ENCODE assay signal across 1 cellular context in the genomic region with DNA sequence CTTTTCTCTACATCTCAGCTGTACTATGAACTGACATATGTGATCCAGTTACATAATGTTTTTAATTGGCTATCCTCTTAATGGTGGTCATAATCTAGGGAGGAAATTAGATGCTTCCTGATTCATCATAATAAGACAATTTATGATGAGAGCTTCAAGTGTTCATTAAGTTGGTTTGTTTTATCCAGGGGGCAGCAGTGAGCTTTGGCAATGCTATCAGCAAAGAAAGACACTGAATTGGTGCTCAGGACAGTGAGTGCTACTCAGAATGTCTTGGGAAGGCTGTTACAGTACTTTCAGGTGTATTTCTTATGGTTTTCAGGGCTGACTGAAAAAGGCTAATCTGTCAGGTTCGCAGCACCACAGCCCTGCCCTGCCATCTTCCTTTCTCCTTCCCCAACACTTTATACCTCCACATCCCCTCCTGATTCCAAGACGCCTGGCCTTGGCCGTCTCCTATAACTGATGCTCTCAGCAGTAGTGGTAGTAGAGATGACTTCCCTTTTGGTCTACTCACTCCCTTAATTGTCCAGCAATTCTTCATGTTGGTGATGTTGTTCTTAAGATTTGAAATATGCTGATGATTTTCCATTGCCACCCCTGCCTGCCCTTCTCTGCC.
A peak's percentile ranks its signal among the peaks of the same experiment; 100 is the strongest.
TF ChIP-seq lines count a peak whose summit lies in the region.

No MANE protein-coding gene starts in this region.

TF ChIP-seq in K562, 482 proteins besides CTCF, POLR2A, EP300 and RAD21 (continued from another document):
- TF ChIP-seq, protein P1, sequence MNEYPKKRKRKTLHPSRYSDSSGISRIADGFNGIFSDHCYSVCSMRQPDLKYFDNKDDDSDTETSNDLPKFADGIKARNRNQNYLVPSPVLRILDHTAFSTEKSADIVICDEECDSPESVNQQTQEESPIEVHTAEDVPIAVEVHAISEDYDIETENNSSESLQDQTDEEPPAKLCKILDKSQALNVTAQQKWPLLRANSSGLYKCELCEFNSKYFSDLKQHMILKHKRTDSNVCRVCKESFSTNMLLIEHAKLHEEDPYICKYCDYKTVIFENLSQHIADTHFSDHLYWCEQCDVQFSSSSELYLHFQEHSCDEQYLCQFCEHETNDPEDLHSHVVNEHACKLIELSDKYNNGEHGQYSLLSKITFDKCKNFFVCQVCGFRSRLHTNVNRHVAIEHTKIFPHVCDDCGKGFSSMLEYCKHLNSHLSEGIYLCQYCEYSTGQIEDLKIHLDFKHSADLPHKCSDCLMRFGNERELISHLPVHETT (CRISPR knock-in tag; conservative IDR thresholded peaks at IDR 0.05 in 1 of 2, IDR thresholded peaks at IDR 0.05 in 1 of 2), result no peak
- TF ChIP-seq ZNF239 (CRISPR knock-in tag; IDR thresholded peaks at IDR 0.05), result 0 out of 2 replicates have a peak, but pooled peaks have one; percentile 30
- 0 out of 2 replicates have a peak, but pooled peaks have one; percentile 16 for TF ChIP-seq HDGF (IDR thresholded peaks at IDR 0.05)
- TF ChIP-seq, protein P2, sequence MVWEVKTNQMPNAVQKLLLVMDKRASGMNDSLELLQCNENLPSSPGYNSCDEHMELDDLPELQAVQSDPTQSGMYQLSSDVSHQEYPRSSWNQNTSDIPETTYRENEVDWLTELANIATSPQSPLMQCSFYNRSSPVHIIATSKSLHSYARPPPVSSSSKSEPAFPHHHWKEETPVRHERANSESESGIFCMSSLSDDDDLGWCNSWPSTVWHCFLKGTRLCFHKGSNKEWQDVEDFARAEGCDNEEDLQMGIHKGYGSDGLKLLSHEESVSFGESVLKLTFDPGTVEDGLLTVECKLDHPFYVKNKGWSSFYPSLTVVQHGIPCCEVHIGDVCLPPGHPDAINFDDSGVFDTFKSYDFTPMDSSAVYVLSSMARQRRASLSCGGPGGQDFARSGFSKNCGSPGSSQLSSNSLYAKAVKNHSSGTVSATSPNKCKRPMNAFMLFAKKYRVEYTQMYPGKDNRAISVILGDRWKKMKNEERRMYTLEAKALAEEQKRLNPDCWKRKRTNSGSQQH (CRISPR knock-in tag; IDR thresholded peaks at IDR 0.05), result 0 out of 2 replicates have a peak, but pooled peaks have one; percentile 50
- TF ChIP-seq JUND (IDR thresholded peaks at IDR 0.05; ENCODE audit: borderline replicate concordance, low read depth, low read length), result 0 out of 2 replicates have a peak, but pooled peaks have one; percentile 44
- peak; percentile 32; the same call in 1 of the 3 replicates for TF ChIP-seq JUND (tag; IDR thresholded peaks at IDR 0.05; ENCODE audit: borderline replicate concordance, low read depth, low read length)
- TF ChIP-seq, protein P3, sequence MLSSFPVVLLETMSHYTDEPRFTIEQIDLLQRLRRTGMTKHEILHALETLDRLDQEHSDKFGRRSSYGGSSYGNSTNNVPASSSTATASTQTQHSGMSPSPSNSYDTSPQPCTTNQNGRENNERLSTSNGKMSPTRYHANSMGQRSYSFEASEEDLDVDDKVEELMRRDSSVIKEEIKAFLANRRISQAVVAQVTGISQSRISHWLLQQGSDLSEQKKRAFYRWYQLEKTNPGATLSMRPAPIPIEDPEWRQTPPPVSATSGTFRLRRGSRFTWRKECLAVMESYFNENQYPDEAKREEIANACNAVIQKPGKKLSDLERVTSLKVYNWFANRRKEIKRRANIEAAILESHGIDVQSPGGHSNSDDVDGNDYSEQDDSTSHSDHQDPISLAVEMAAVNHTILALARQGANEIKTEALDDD (IDR thresholded peaks at IDR 0.05), result 0 out of 2 replicates have a peak, but pooled peaks have one; percentile 52
- TF ChIP-seq MAZ (CRISPR knock-in tag; conservative IDR thresholded peaks at IDR 0.05 in 1 of 2, IDR thresholded peaks at IDR 0.05 in 1 of 2), result peak; percentile 13 to 50; a peak in 1 of 4 replicates
- TF ChIP-seq, protein P4, sequence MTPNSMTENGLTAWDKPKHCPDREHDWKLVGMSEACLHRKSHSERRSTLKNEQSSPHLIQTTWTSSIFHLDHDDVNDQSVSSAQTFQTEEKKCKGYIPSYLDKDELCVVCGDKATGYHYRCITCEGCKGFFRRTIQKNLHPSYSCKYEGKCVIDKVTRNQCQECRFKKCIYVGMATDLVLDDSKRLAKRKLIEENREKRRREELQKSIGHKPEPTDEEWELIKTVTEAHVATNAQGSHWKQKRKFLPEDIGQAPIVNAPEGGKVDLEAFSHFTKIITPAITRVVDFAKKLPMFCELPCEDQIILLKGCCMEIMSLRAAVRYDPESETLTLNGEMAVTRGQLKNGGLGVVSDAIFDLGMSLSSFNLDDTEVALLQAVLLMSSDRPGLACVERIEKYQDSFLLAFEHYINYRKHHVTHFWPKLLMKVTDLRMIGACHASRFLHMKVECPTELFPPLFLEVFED (CRISPR knock-in tag; conservative IDR thresholded peaks at IDR 0.05), result 0 out of 2 replicates have a peak, but pooled peaks have one; percentile 37
- TF ChIP-seq ZNF431 (CRISPR knock-in tag; IDR thresholded peaks at IDR 0.05), result no peak
- TF ChIP-seq, protein P5, sequence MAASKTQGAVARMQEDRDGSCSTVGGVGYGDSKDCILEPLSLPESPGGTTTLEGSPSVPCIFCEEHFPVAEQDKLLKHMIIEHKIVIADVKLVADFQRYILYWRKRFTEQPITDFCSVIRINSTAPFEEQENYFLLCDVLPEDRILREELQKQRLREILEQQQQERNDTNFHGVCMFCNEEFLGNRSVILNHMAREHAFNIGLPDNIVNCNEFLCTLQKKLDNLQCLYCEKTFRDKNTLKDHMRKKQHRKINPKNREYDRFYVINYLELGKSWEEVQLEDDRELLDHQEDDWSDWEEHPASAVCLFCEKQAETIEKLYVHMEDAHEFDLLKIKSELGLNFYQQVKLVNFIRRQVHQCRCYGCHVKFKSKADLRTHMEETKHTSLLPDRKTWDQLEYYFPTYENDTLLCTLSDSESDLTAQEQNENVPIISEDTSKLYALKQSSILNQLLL (CRISPR knock-in tag; IDR thresholded peaks at IDR 0.05; ENCODE audit: borderline replicate concordance), result no peak
- TF ChIP-seq U2AF1 (optimal IDR thresholded peaks at IDR 0.05; ENCODE audit: low read depth, low read length), result no peak
- no peak for TF ChIP-seq MBD2 (IDR thresholded peaks at IDR 0.05; ENCODE audit: borderline replicate concordance, low read depth)
- TF ChIP-seq RCOR1 (IDR thresholded peaks at IDR 0.05; ENCODE audit: borderline replicate concordance in 1 of 2, low read depth in 2 of 2, low read length in 2 of 2), result peak in 1 of 2 experiments; percentile 44; a peak in 1 of 4 replicates
- TF ChIP-seq, protein P6, sequence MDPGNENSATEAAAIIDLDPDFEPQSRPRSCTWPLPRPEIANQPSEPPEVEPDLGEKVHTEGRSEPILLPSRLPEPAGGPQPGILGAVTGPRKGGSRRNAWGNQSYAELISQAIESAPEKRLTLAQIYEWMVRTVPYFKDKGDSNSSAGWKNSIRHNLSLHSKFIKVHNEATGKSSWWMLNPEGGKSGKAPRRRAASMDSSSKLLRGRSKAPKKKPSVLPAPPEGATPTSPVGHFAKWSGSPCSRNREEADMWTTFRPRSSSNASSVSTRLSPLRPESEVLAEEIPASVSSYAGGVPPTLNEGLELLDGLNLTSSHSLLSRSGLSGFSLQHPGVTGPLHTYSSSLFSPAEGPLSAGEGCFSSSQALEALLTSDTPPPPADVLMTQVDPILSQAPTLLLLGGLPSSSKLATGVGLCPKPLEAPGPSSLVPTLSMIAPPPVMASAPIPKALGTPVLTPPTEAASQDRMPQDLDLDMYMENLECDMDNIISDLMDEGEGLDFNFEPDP (CRISPR knock-in tag; IDR thresholded peaks at IDR 0.05), result 0 out of 2 replicates have a peak, but pooled peaks have one; percentile 38
- peak; percentile 37; the same call in 1 of the 2 replicates for TF ChIP-seq SMAD4 (CRISPR knock-in tag; conservative IDR thresholded peaks at IDR 0.05)
- TF ChIP-seq COPS2 (conservative IDR thresholded peaks at IDR 0.05), result no peak
- TF ChIP-seq, protein P7, sequence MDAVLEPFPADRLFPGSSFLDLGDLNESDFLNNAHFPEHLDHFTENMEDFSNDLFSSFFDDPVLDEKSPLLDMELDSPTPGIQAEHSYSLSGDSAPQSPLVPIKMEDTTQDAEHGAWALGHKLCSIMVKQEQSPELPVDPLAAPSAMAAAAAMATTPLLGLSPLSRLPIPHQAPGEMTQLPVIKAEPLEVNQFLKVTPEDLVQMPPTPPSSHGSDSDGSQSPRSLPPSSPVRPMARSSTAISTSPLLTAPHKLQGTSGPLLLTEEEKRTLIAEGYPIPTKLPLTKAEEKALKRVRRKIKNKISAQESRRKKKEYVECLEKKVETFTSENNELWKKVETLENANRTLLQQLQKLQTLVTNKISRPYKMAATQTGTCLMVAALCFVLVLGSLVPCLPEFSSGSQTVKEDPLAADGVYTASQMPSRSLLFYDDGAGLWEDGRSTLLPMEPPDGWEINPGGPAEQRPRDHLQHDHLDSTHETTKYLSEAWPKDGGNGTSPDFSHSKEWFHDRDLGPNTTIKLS (IDR thresholded peaks at IDR 0.05; ENCODE audit: borderline replicate concordance, low read depth), result no peak
- TF ChIP-seq PHF8 (IDR thresholded peaks at IDR 0.05; ENCODE audit: borderline replicate concordance, low read length), result no peak
